8 cellular contexts compared by ENCODE assay signal in the genomic region with DNA sequence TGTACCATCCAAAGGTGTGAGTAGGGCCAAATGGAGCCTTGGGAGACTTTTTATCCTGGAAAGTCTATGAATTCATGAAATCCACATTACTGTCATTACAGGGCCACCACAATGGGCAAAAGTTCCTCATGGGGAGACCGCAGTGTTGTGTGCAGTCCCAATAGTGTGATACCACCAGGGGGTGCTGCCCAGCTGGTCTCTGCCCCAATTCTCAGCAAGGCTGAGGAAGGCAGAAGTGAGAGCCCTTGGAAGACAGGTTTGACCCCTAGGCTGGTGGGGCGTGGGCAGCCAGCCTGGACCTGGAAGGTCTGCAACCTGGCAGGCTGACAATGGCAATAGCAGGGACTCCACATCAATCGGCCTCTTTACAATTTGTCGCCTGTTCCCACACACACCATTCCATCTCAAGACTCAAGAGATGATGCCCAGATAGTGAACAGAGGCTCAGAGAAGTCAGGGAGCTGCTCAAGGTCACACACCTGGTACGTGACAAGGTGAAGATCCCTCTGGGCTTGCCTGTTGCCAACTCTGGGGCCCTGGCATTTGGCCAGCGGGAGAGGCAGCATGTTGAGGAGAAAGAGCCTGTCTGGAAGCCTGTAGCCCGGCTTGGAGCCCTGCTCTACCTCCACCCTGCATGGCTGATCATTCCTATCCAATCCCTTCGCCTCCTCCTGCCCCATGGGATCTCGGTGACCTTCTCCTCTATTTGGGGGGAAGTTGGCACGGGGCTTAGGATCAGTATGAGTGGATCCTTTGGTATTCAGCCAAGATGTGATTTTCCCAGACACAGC.
A peak's percentile ranks its signal among the peaks of the same experiment; 100 is the strongest.
DNase-seq lines count a peak whose midpoint lies in the region; ATAC-seq and TF ChIP-seq lines count a peak whose summit lies in the region.

No MANE protein-coding gene starts in this region.

- peaks cover 50% of the 10 kb centered on the region for H3K4me1 ChIP-seq in muscle layer of colon (ENCODE audit: insufficient read depth, low read length)

- peak; percentile 81 for TF ChIP-seq CTCF in epithelial cell of esophagus (IDR thresholded peaks at IDR 0.05; ENCODE audit: insufficient read depth, low read depth, low read length, missing control alignments)

- H3K27me3 ChIP-seq in muscle layer of colon (ENCODE audit: control insufficient read depth in 1 of 2, insufficient read depth in 2 of 2, low read length in 2 of 2), result no peaks in the 10 kb centered on the region

- H3K9ac ChIP-seq in muscle layer of colon (ENCODE audit: low read length), result no peak overlapping the region

- ATAC-seq in GM19035 (IDR thresholded peaks at IDR 0.05; ENCODE audit: unreplicated experiment), result no peak

- peak overlapping the region; percentile 13 for H3K27ac ChIP-seq in muscle layer of colon (ENCODE audit: low read depth, low read length)

- H3K4me3 ChIP-seq in epithelial cell of esophagus (ENCODE audit: low read length) (no peak overlapping the region), muscle layer of colon (ENCODE audit: low read depth in 1 of 2, low read length in 2 of 2) (peak overlapping the region in 1 of 2 donors; percentile 5)

- H3K9me3 ChIP-seq in muscle layer of colon (ENCODE audit: low read length), result no peaks in the 10 kb centered on the region

- no peaks in the 10 kb centered on the region for H3K36me3 ChIP-seq in muscle layer of colon (ENCODE audit: insufficient read depth, low read length)

- DNase-seq in activated effector memory CD4-positive, alpha-beta T cell treated with anti-CD3 and anti-CD28 coated beads, Interleukin-2, amount 50 U/mL, for 16 hours, result peak; percentile 78
- no peak for DNase-seq in activated effector memory CD4-positive, alpha-beta T cell treated with Interleukin-2 at 50 U/mL for 16 hours
- peak; percentile 56 for DNase-seq in NCI-H82 treated with DMSO at 0.1 percent for 48 hours (lab: John Stamatoyannopoulos, UW; ENCODE audit: unreplicated experiment)
- DNase-seq in activated CD8-positive, alpha-beta memory T cell treated with anti-CD3 and anti-CD28 coated beads for 24 hours, result peak; percentile 81
- DNase-seq in epithelial cell of esophagus (ENCODE audit: low read depth), result peak; percentile 63
- DNase-seq in stimulated activated CD8-positive, alpha-beta memory T cell treated with anti-CD3 and anti-CD28 coated beads, Interleukin-7, amount 100 ng/mL, for 48 hours (ENCODE audit: extremely low read depth in 1 of 2, low read depth in 1 of 2), result peak; percentile 29 to 34
